1 cellular context compared by ENCODE assay signal in the genomic region with DNA sequence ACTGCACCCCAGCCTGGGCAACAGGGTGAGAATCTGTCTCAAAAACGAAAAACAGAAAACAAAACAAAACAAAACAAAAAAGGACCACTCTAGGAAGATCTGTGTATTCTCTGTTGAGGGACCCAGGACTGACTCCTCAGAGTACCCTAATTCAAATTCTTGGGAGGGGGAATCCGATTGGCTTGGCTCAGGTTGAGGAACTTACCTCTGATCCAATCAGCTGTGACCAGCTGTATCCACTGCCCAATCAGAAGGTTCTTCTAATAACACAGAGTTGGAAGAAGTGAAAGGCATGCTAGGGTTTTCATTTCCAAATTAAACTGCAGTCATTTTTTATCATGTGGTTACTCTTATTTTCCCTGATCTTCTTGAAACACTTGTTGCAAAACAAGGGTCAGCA.
TF ChIP-seq lines count a peak whose summit lies in the region.

No MANE protein-coding gene starts in this region.

TF ChIP-seq in K562, 482 proteins besides CTCF, POLR2A, EP300 and RAD21 (continued from another document):
- TF ChIP-seq, protein P1, sequence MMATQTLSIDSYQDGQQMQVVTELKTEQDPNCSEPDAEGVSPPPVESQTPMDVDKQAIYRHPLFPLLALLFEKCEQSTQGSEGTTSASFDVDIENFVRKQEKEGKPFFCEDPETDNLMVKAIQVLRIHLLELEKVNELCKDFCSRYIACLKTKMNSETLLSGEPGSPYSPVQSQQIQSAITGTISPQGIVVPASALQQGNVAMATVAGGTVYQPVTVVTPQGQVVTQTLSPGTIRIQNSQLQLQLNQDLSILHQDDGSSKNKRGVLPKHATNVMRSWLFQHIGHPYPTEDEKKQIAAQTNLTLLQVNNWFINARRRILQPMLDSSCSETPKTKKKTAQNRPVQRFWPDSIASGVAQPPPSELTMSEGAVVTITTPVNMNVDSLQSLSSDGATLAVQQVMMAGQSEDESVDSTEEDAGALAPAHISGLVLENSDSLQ (IDR thresholded peaks at IDR 0.05), result peak; percentile 86
- TF ChIP-seq BRD9 (IDR thresholded peaks at IDR 0.05; ENCODE audit: low read depth, partially characterized antibody), result no peak
- peak; percentile 52 for TF ChIP-seq RBM25 (IDR thresholded peaks at IDR 0.05; ENCODE audit: low read depth, low read length, severe bottlenecking)
- TF ChIP-seq TGIF2 (CRISPR knock-in tag; IDR thresholded peaks at IDR 0.05), result no peak
- no peak for TF ChIP-seq HEY1 (CRISPR knock-in tag; IDR thresholded peaks at IDR 0.05; ENCODE audit: borderline replicate concordance)
